Comparison of ENCODE assay signal across 21 cellular contexts in genomic region chr22:35634981-35635540, GRCh38. TPM values are rescaled to one million over a fixed set of nuclear protein-coding genes. Genes with fewer than 3 reads are reported as not detected.
DNase-seq lines count a peak whose midpoint lies in the region; ATAC-seq and TF ChIP-seq lines count a peak whose summit lies in the region.
"Had no signal": no experiment of that assay in that cellular context is flagged by ENCODE, and none has a peak within 500 bp of the region (broad histone marks: within the 10 kb centered on the region; RNA-seq: fewer than 3 reads in every experiment).

No MANE protein-coding gene starts in this region.

- TF ChIP-seq CTCF in GM13977 (IDR thresholded peaks at IDR 0.05; ENCODE audit: extremely low read depth, insufficient read depth, missing control alignments) = no peak

- H3K36me3 Mint-ChIP-seq in central memory CD8-positive, alpha-beta T cell (ENCODE audit: insufficient read depth) = no peaks in the 10 kb centered on the region
- H3K36me3 Mint-ChIP-seq: immature natural killer cell; stimulated activated memory B cell treated with anti-CD40 and anti-IgM and Interleukin-4, amounts not matched to agents 10 μg/mL and 1 μg/mL and 100 μg/mL, for 72 hours had no signal

- no peak for ATAC-seq in central memory CD8-positive, alpha-beta T cell (replicated peaks; ENCODE audit: extremely low read depth, poor library complexity, severe bottlenecking)
- no peak for ATAC-seq in HG03520 (IDR thresholded peaks at IDR 0.05; ENCODE audit: unreplicated experiment)
- ATAC-seq in GM18909 (IDR thresholded peaks at IDR 0.05; ENCODE audit: poor library complexity, unreplicated experiment) = no peak
- ATAC-seq: activated CD8-positive, alpha-beta T cell treated with anti-CD3 and anti-CD28 coated beads, Interleukin-2, amount 10 ng/mL, durations not matched to agents 7 days and 5 days; esophagus mucosa; stimulated activated memory B cell treated with anti-CD40 and anti-IgM and Interleukin-4, amounts not matched to agents 10 μg/mL and 1 μg/mL and 100 μg/mL, for 72 hours had no signal

- H3K9me3 Mint-ChIP-seq in central memory CD8-positive, alpha-beta T cell = no peaks in the 10 kb centered on the region
- H3K9me3 Mint-ChIP-seq: activated T-cell treated with anti-CD3 and anti-CD28 coated beads, Interleukin-2, amount 50 U/mL, for 72 hours; immature natural killer cell had no signal

- H3K4me1 Mint-ChIP-seq in central memory CD8-positive, alpha-beta T cell = peaks cover 4% of the 10 kb centered on the region
- H3K4me1 Mint-ChIP-seq: stimulated activated memory B cell treated with anti-CD40 and anti-IgM and Interleukin-4, amounts not matched to agents 10 μg/mL and 1 μg/mL and 100 μg/mL, for 72 hours had no signal

- in situ Hi-C loops in GM13977 (cut with MboI; ENCODE audit: low pct_unique_long_range_greater_than_20kb, low sequenced_read_pairs, unreplicated experiment) = no loop called here

- no peak overlapping the region for H3K4me3 Mint-ChIP-seq in central memory CD8-positive, alpha-beta T cell
- H3K4me3 Mint-ChIP-seq: activated CD8-positive, alpha-beta T cell treated with anti-CD3 and anti-CD28 coated beads, Interleukin-2, amount 10 ng/mL, durations not matched to agents 7 days and 5 days; immature natural killer cell; stimulated activated memory B cell treated with anti-CD40 and anti-IgM and Interleukin-4, amounts not matched to agents 10 μg/mL and 1 μg/mL and 100 μg/mL, for 72 hours had no signal

- H3K27me3 Mint-ChIP-seq in central memory CD8-positive, alpha-beta T cell = no peaks in the 10 kb centered on the region

- DNase-seq in Daoy (ENCODE audit: low read depth) = peak; percentile 35
- DNase-seq in GM13977 (ENCODE audit: low spot score) = peak; percentile 52
- peak; percentile 7 for DNase-seq in NCI-H82 treated with DMSO at 0.1 percent for 48 hours (lab: John Stamatoyannopoulos, UW; ENCODE audit: unreplicated experiment)
- no peak for DNase-seq in central memory CD8-positive, alpha-beta T cell (ENCODE audit: low spot score in 2 of 2)
- no peak for DNase-seq in cerebellar cortex (ENCODE audit: low spot score)
- DNase-seq: activated CD8-positive, alpha-beta T cell treated with anti-CD3 and anti-CD28 coated beads, Interleukin-2, amount 10 ng/mL, durations not matched to agents 7 days and 5 days; activated T-cell treated with anti-CD3 and anti-CD28 coated beads, Interleukin-2, amount 50 U/mL, for 72 hours; amniotic stem cell; BE2C; Calu3; central memory CD4-positive, alpha-beta T cell; effector CD4-positive, alpha-beta T cell; immature natural killer cell; NCI-H2081 treated with DMSO at 0.1 percent for 48 hours; NCI-H774; RPMI8226; SW 1271 had no signal

- H3K27ac Mint-ChIP-seq in central memory CD8-positive, alpha-beta T cell (ENCODE audit: low read depth) = peak overlapping the region; percentile 41
- H3K27ac Mint-ChIP-seq: activated CD8-positive, alpha-beta T cell treated with anti-CD3 and anti-CD28 coated beads, Interleukin-2, amount 10 ng/mL, durations not matched to agents 7 days and 5 days; activated T-cell treated with anti-CD3 and anti-CD28 coated beads, Interleukin-2, amount 50 U/mL, for 72 hours; immature natural killer cell; stimulated activated memory B cell treated with anti-CD40 and anti-IgM and Interleukin-4, amounts not matched to agents 10 μg/mL and 1 μg/mL and 100 μg/mL, for 72 hours had no signal

RNA-seq across cellular contexts. Expression of gene APOL6, which starts 13.2 kb away (rescaled TPM):
- 23.4 and 23.7 TPM in 2 replicates for total RNA-seq in Daoy (2014; rRNA removed; shearing (Covaris generic))

RNA-seq across cellular contexts. Expression of gene MB, which starts 17.9 kb away (rescaled TPM):
- 1.2 and 2.3 TPM in 2 replicates for total RNA-seq in Daoy (2014; rRNA removed; shearing (Covaris generic))
- total RNA-seq: activated CD8-positive, alpha-beta T cell treated with anti-CD3 and anti-CD28 coated beads, Interleukin-2, amount 10 ng/mL, durations not matched to agents 7 days and 5 days; Calu3 had no signal

Comparison
In these comparisons a context has a peak if more than half of its experiments do, and no peak if none do; other contexts are left out.
1. DNase-seq: peak in Daoy (single experiment), GM13977 (single experiment) and NCI-H82 treated with DMSO at 0.1 percent for 48 hours (single experiment); none in central memory CD8-positive, alpha-beta T cell (0 of 2) and cerebellar cortex (single experiment).